14 cellular contexts compared by ENCODE assay signal in the genomic region with DNA sequence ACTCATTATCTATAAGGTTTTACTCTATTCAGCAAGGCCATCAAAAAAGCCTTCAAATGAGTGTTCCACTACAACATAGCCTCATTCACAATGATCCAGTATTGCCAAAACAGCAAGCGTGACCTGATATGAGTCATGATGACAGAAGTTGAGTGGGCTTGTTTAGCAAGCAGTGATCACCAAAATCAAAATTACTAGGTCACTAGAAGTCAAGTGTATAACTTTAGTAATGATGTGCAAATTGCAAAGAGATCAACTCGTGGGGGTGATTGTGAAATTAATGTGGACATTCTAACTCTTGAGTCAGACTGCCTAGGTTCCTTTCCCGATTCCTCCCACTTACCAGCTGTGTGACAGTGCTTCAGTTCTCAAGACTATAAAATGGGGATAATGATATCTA.
DNase-seq lines count a peak whose midpoint lies in the region; ATAC-seq and TF ChIP-seq lines count a peak whose summit lies in the region.
"Had no signal": no experiment of that assay in that cellular context is flagged by ENCODE, and none has a peak within 500 bp of the region (broad histone marks: within the 10 kb centered on the region; RNA-seq: fewer than 3 reads in every experiment).

No MANE protein-coding gene starts in this region.

- ATAC-seq in GM21717 (IDR thresholded peaks at IDR 0.05; ENCODE audit: unreplicated experiment) = no peak

- intact Hi-C loops in ascending aorta (cut with DNase I) = no loop called here

- no peak for TF ChIP-seq CTCF in cardiac fibroblast (IDR thresholded peaks at IDR 0.05; ENCODE audit: low read depth, low read length)
- no peak for TF ChIP-seq CTCF in ascending aorta (IDR thresholded peaks at IDR 0.05)

- no peak overlapping the region for H3K4me3 ChIP-seq in MG63
- H3K4me3 ChIP-seq in cardiac fibroblast (replicated peaks in 1 of 2; ENCODE audit: low read depth in 2 of 2, low read length in 2 of 2) = no peak overlapping the region
- no peak overlapping the region for H3K4me3 ChIP-seq in ascending aorta
- H3K4me3 ChIP-seq: right atrium auricular region had no signal

- peak; percentile 61 for DNase-seq in COLO829 (ENCODE audit: low spot score)
- peak; percentile 32 for DNase-seq in MG63
- peak; percentile 31 to 71 for DNase-seq in cardiac fibroblast (ENCODE audit: low read depth in 2 of 2)
- peak; percentile 22 for DNase-seq in non-pigmented ciliary epithelial cell (ENCODE audit: low read depth)
- DNase-seq in ascending aorta (ENCODE audit: low spot score in 2 of 2) = no peak
- no peak for DNase-seq in hippocampal formation (lab: John Stamatoyannopoulos, UW)
- DNase-seq: activated CD4-positive, alpha-beta T cell treated with anti-CD3 and anti-CD28 coated beads, Interleukin-2, amount 10 ng/mL, durations not matched to agents 7 days and 5 days; activated naive CD4-positive, alpha-beta T cell treated with anti-CD3 and anti-CD28 coated beads for 36 hours; Caco-2; kidney; naive B cell; NCI-H2227 treated with DMSO at 0.1 percent for 48 hours had no signal

- H3K27ac ChIP-seq in ascending aorta = no peak overlapping the region
- H3K27ac ChIP-seq: right atrium auricular region had no signal

- H3K36me3 ChIP-seq in MG63 = no peaks in the 10 kb centered on the region
- H3K36me3 ChIP-seq in ascending aorta = no peaks in the 10 kb centered on the region
- H3K36me3 ChIP-seq: right atrium auricular region had no signal

- H3K27me3 ChIP-seq in MG63 = no peaks in the 10 kb centered on the region
- H3K27me3 ChIP-seq in ascending aorta = no peaks in the 10 kb centered on the region
- H3K27me3 ChIP-seq: right atrium auricular region had no signal

- H3K4me1 ChIP-seq in ascending aorta = no peaks in the 10 kb centered on the region
- H3K4me1 ChIP-seq: Caco-2, right atrium auricular region had no signal

- H3K9me3 ChIP-seq in MG63 = no peaks in the 10 kb centered on the region
- H3K9me3 ChIP-seq in ascending aorta = no peaks in the 10 kb centered on the region
- H3K9me3 ChIP-seq: Caco-2, right atrium auricular region had no signal

Comparison
In these comparisons a context has a peak if more than half of its experiments do, and no peak if none do; other contexts are left out.
1. DNase-seq: peak in COLO829 (single experiment), MG63 (single experiment), cardiac fibroblast (2 of 2) and non-pigmented ciliary epithelial cell (single experiment); none in ascending aorta (0 of 2) and hippocampal formation (0 of 2).